26 cellular contexts compared by ENCODE assay signal in genomic region chr5:61298066-61298465, GRCh38.
"Had no signal": no experiment of that assay in that cellular context is flagged by ENCODE, and none has a peak within 500 bp of the region (broad histone marks: within the 10 kb centered on the region; RNA-seq: fewer than 3 reads in every experiment).

No MANE protein-coding gene starts in this region.

- H3K4me3 Mint-ChIP-seq: activated CD4-positive, alpha-beta memory T cell treated with anti-CD3 and anti-CD28 coated beads, Interleukin-2, amount 10 ng/mL, durations not matched to agents 7 days and 5 days; activated CD4-positive, alpha-beta T cell treated with anti-CD3 and anti-CD28 coated beads, Interleukin-2, amount 10 ng/mL, durations not matched to agents 24 days and 14 days; activated T-cell treated with anti-CD3 and anti-CD28 coated beads, Interleukin-2, amount 50 U/mL, for 24 hours; nephron; T-helper 17 cell; type B pancreatic cell had no signal

- DNase-seq: activated CD4-positive, alpha-beta memory T cell treated with anti-CD3 and anti-CD28 coated beads, Interleukin-2, amount 10 ng/mL, durations not matched to agents 7 days and 5 days; activated CD4-positive, alpha-beta T cell treated with anti-CD3 and anti-CD28 coated beads, Interleukin-2, amount 10 ng/mL, durations not matched to agents 24 days and 14 days; activated CD4-positive, CD25-positive, alpha-beta regulatory T cell treated with anti-CD3 and anti-CD28 coated beads, Interleukin-2, amount 50 U/mL, for 72 hours; activated CD8-positive, alpha-beta memory T cell treated with anti-CD3 and anti-CD28 coated beads, Interleukin-2, amount 50 U/mL, for 48 hours; activated gamma-delta T cell treated with Interleukin-2 at 50 U/mL for 16 hours; activated naive CD4-positive, alpha-beta T cell treated with anti-CD3 and anti-CD28 coated beads, Interleukin-2, amount 50 U/mL, for 16 hours; activated T-cell treated with anti-CD3 and anti-CD28 coated beads, Interleukin-2, amount 50 U/mL, for 24 hours; amniotic stem cell; cerebellar nuclear complex; colonic mucosa; dorsolateral prefrontal cortex; effector memory CD4-positive, alpha-beta T cell; heart left ventricle; kidney glomerular epithelial cell; lower lobe of right lung; mesendoderm; mucosa of descending colon; right lobe of liver; stimulated activated CD4-positive, alpha-beta T cell treated with anti-CD3 and anti-CD28 coated beads, Interleukin-2, amount 100 ng/mL, for 48 hours; stimulated activated naive CD8-positive, alpha-beta T cell treated with anti-CD3 and anti-CD28 coated beads, Interleukin-15, Interleukin-2, amounts not matched to agents 100 U/mL and 50 U/mL, for 24 hours; T-helper 17 cell had no signal

- H3K27me3 Mint-ChIP-seq: activated CD4-positive, alpha-beta memory T cell treated with anti-CD3 and anti-CD28 coated beads, Interleukin-2, amount 10 ng/mL, durations not matched to agents 7 days and 5 days; activated CD4-positive, alpha-beta T cell treated with anti-CD3 and anti-CD28 coated beads, Interleukin-2, amount 10 ng/mL, durations not matched to agents 24 days and 14 days; activated T-cell treated with anti-CD3 and anti-CD28 coated beads, Interleukin-2, amount 50 U/mL, for 24 hours had no signal

- ATAC-seq: heart left ventricle; lower lobe of right lung; mucosa of descending colon; stimulated activated naive CD8-positive, alpha-beta T cell treated with anti-CD3 and anti-CD28 coated beads, Interleukin-15, Interleukin-2, amounts not matched to agents 100 U/mL and 50 U/mL, for 24 hours; T-helper 17 cell had no signal

- H3K4me3 ChIP-seq: colonic mucosa, dorsolateral prefrontal cortex, heart left ventricle, lower lobe of right lung, mucosa of descending colon, right lobe of liver, thoracic aorta, vagina had no signal

- H3K27me3 ChIP-seq: colonic mucosa, dorsolateral prefrontal cortex, foreskin keratinocyte, heart left ventricle, right lobe of liver, vagina had no signal

- H3K9me3 Mint-ChIP-seq: activated CD4-positive, alpha-beta T cell treated with anti-CD3 and anti-CD28 coated beads, Interleukin-2, amount 10 ng/mL, durations not matched to agents 24 days and 14 days; activated T-cell treated with anti-CD3 and anti-CD28 coated beads, Interleukin-2, amount 50 U/mL, for 24 hours; nephron; type B pancreatic cell had no signal

- H3K27ac ChIP-seq: colonic mucosa, heart left ventricle, lower lobe of right lung, right lobe of liver, thoracic aorta, vagina had no signal

- H3K9me3 ChIP-seq: colonic mucosa, heart left ventricle, lower lobe of right lung, mucosa of descending colon, right lobe of liver, thoracic aorta, vagina had no signal

- H3K4me1 ChIP-seq: colonic mucosa had no signal

- H3K27ac Mint-ChIP-seq: activated CD4-positive, alpha-beta memory T cell treated with anti-CD3 and anti-CD28 coated beads, Interleukin-2, amount 10 ng/mL, durations not matched to agents 7 days and 5 days; activated CD4-positive, alpha-beta T cell treated with anti-CD3 and anti-CD28 coated beads, Interleukin-2, amount 10 ng/mL, durations not matched to agents 24 days and 14 days; activated T-cell treated with anti-CD3 and anti-CD28 coated beads, Interleukin-2, amount 50 U/mL, for 24 hours; nephron; T-helper 17 cell had no signal

- H3K36me3 ChIP-seq: colonic mucosa, heart left ventricle, lower lobe of right lung, right lobe of liver, thoracic aorta, vagina had no signal
